Comparison of ENCODE assay signal across 11 cellular contexts in the genomic region with DNA sequence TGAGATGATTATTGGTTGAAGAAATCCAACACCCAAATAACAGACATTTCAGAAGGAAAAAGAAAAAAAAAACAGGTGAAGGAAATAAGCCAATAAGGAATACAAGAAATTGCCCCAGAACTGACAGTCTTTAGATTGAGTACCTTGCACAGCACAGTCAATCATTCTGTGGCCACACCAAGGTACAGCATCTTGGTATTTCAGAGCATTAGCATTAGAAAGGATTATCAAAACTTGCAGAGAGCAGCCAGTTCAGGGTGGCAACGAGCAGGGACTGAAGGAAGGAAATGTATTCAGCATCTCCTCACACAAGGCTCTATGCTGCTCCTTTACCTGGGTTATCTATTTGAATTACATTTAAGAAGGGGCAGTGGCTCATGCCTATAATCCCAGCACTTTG. TPM values are rescaled to one million over a fixed set of nuclear protein-coding genes. Genes with fewer than 3 reads are reported as not detected.
A peak's percentile ranks its signal among the peaks of the same experiment; 100 is the strongest.
DNase-seq lines count a peak whose midpoint lies in the region; ATAC-seq and TF ChIP-seq lines count a peak whose summit lies in the region.
"Had no signal": no experiment of that assay in that cellular context is flagged by ENCODE, and none has a peak within 500 bp of the region (broad histone marks: within the 10 kb centered on the region; RNA-seq: fewer than 3 reads in every experiment).

No MANE protein-coding gene starts in this region.

- TF ChIP-seq CTCF in A673 (conservative IDR thresholded peaks at IDR 0.05; ENCODE audit: low read depth, low read length): no peak

- H3K27me3 Mint-ChIP-seq in central memory CD8-positive, alpha-beta T cell: no peaks in the 10 kb centered on the region

- H2AFZ ChIP-seq in Karpas-422 (ENCODE audit: low read length): no peak overlapping the region

- H3K4me3 Mint-ChIP-seq in central memory CD8-positive, alpha-beta T cell: peak overlapping the region; percentile 86

- H3K4me1 ChIP-seq in A673 (ENCODE audit: insufficient read depth, low read length, poor library complexity, severe bottlenecking) (peaks cover 30% of the 10 kb centered on the region), Karpas-422 (ENCODE audit: low read length) (peaks cover 45% of the 10 kb centered on the region)

- H3K9ac ChIP-seq in Karpas-422 (ENCODE audit: low read length): peak overlapping the region; percentile 77

- H3K9me3 ChIP-seq in A673 (ENCODE audit: low read depth, low read length, poor library complexity, severe bottlenecking) (no peaks in the 10 kb centered on the region), Karpas-422 (ENCODE audit: low read length) (no peaks in the 10 kb centered on the region)
- H3K9me3 ChIP-seq: esophagus squamous epithelium had no signal

- POLR2A ChIA-PET in A673 (lab: Charles Lee; ENCODE audit: low non-redundant PET): no interaction called here

- H3K4me3 ChIP-seq in A673 (ENCODE audit: low read depth, low read length, poor library complexity, severe bottlenecking) (no peak overlapping the region), Karpas-422 (ENCODE audit: low read length) (peak overlapping the region; percentile 72)
- H3K4me3 ChIP-seq: esophagus squamous epithelium had no signal

- H3K79me2 ChIP-seq in Karpas-422 (ENCODE audit: low read length): peaks cover 28% of the 10 kb centered on the region

- H3K27ac ChIP-seq in A673 (ENCODE audit: low read depth, low read length, poor library complexity, severe bottlenecking) (no peak overlapping the region), Karpas-422 (ENCODE audit: low read length) (peak overlapping the region; percentile 92)

- H3K27me3 ChIP-seq in A673 (replicated peaks; ENCODE audit: insufficient read depth, low read depth, low read length, poor library complexity): no peaks in the 10 kb centered on the region
- H3K27me3 ChIP-seq in Karpas-422 (ENCODE audit: low read length): no peaks in the 10 kb centered on the region

- peak; percentile 38 for ATAC-seq in GM18505 (IDR thresholded peaks at IDR 0.05; ENCODE audit: unreplicated experiment)
- ATAC-seq in central memory CD8-positive, alpha-beta T cell (replicated peaks; ENCODE audit: extremely low read depth, poor library complexity, severe bottlenecking): peak; percentile 67

- TF ChIP-seq POLR2A in GM18505 (IDR thresholded peaks at IDR 0.05; ENCODE audit: borderline replicate concordance, extremely low read depth, insufficient read depth, insufficient read length): peak; percentile 26

- H3K4me1 Mint-ChIP-seq in central memory CD8-positive, alpha-beta T cell: peaks cover 70% of the 10 kb centered on the region

- peak; percentile 50 for DNase-seq in A673 (ENCODE audit: low spot score)
- DNase-seq in Karpas-422: peak; percentile 79
- DNase-seq in central memory CD8-positive, alpha-beta T cell (ENCODE audit: low spot score in 2 of 2): no peak
- DNase-seq in Kasumi-1 (lab: John Stamatoyannopoulos, UW): no peak
- DNase-seq in HUDEP-2 (lab: John Stamatoyannopoulos, UW; ENCODE audit: unreplicated experiment in 76 of 76): no peak
- no peak for DNase-seq in COR-L47 (lab: John Stamatoyannopoulos, UW)
- no peak for DNase-seq in NCI-H1694 (lab: John Stamatoyannopoulos, UW)
- DNase-seq: amniotic stem cell, esophagus squamous epithelium, NCI-H187 treated with DMSO at 0.1 percent for 48 hours had no signal

- no peaks in the 10 kb centered on the region for H3K9me3 Mint-ChIP-seq in central memory CD8-positive, alpha-beta T cell

- peaks cover 25% of the 10 kb centered on the region for H3K36me3 Mint-ChIP-seq in central memory CD8-positive, alpha-beta T cell (ENCODE audit: insufficient read depth)

- peak overlapping the region; percentile 72 for H3K27ac Mint-ChIP-seq in central memory CD8-positive, alpha-beta T cell (ENCODE audit: low read depth)

- peak overlapping the region; percentile 86 for H3K4me2 ChIP-seq in Karpas-422 (ENCODE audit: low read depth, low read length, poor library complexity, severe bottlenecking)

- BruUV-seq in A673 (replicated peaks; lab: Mats Ljungman, UMichigan): no TSS peak

- H4K20me1 ChIP-seq in Karpas-422 (ENCODE audit: insufficient read depth, low read depth, low read length): no peaks in the 10 kb centered on the region

- H3K9me2 ChIP-seq in Karpas-422 (replicated peaks; ENCODE audit: insufficient read depth, low read length): no peaks in the 10 kb centered on the region

- intact Hi-C loops in A673 (cut with micrococcal nuclease; ENCODE audit: unreplicated experiment): loop anchor here (5.0 kb wide), 2 partner anchors 50 to 150 kb away; a partner anchor contains a TSS

- CTCF ChIA-PET in A673 (lab: Charles Lee): no interaction called here

- no peaks in the 10 kb centered on the region for H3K36me3 ChIP-seq in A673 (ENCODE audit: insufficient read depth, low read length, poor library complexity, severe bottlenecking)
- H3K36me3 ChIP-seq in Karpas-422 (ENCODE audit: insufficient read depth, low read length): no peaks in the 10 kb centered on the region
- H3K36me3 ChIP-seq: esophagus squamous epithelium had no signal

RNA-seq across cellular contexts. Expression of a gene that starts 2.1 kb away (rescaled TPM):
- total RNA-seq in A673 (2021): 4.1 and 4.9 TPM in 2 replicates
- total RNA-seq in Karpas-422 (2014; rRNA removed; shearing (Covaris generic); ENCODE audit: low replicate concordance): 38.5 and 43.6 TPM in 2 replicates

RNA-seq across cellular contexts. Expression of a gene that starts 58.1 kb away (rescaled TPM):
- total RNA-seq in A673 (2021): 59.4 and 61.6 TPM in 2 replicates
- total RNA-seq in Karpas-422 (2014; rRNA removed; shearing (Covaris generic); ENCODE audit: low replicate concordance): 29.8 and 61.2 TPM in 2 replicates

Comparison
In these comparisons a context has a peak if more than half of its experiments do, and no peak if none do; other contexts are left out.
1. DNase-seq: peak in A673 (single experiment) and Karpas-422 (single experiment); none in central memory CD8-positive, alpha-beta T cell (0 of 2), Kasumi-1 (0 of 2), HUDEP-2 (0 of 76), COR-L47 (single experiment) and NCI-H1694 (single experiment).